ENCODE assay signal across 1 cellular context in genomic region chr19:12792853-12793289, GRCh38.
TF ChIP-seq lines count a peak whose summit lies in the region.

No MANE protein-coding gene starts in this region.

TF ChIP-seq in K562, 482 proteins besides CTCF, POLR2A, EP300 and RAD21 (continues in another document):
- TF ChIP-seq ATF7 (IDR thresholded peaks at IDR 0.05) (no peak), ZBTB33 (CRISPR knock-in tag; IDR thresholded peaks at IDR 0.05) (no peak), CTCFL (IDR thresholded peaks at IDR 0.05; ENCODE audit: borderline replicate concordance, insufficient read depth, low read depth, low read length, poor library complexity, severe bottlenecking) (no peak), NR2C1 (IDR thresholded peaks at IDR 0.05) (peak; percentile 29; the same call in 1 of the 2 replicates), NR2C1 (tag; IDR thresholded peaks at IDR 0.05) (no peak), MYNN (IDR thresholded peaks at IDR 0.05) (0 out of 2 replicates have a peak, but pooled peaks have one; percentile 2), MYNN (CRISPR knock-in tag; IDR thresholded peaks at IDR 0.05) (no peak), ZFP1 (CRISPR knock-in tag; IDR thresholded peaks at IDR 0.05) (no peak), ZNF23 (CRISPR knock-in tag; IDR thresholded peaks at IDR 0.05) (no peak), FOXP1 (CRISPR knock-in tag; IDR thresholded peaks at IDR 0.05) (0 out of 2 replicates have a peak, but pooled peaks have one; percentile 21), ZHX1 (conservative IDR thresholded peaks at IDR 0.05; ENCODE audit: low read length) (no peak), CREB3L1 (IDR thresholded peaks at IDR 0.05; ENCODE audit: borderline replicate concordance, low read depth) (0 out of 2 replicates have a peak, but pooled peaks have one; percentile 0), JUN (IDR thresholded peaks at IDR 0.05; ENCODE audit: borderline replicate concordance, low read depth, low read length) (no peak), JUN (CRISPR knock-in tag; IDR thresholded peaks at IDR 0.05; ENCODE audit: borderline replicate concordance) (peak; percentile 71; the same call in 1 of the 2 replicates), CBX8 (IDR thresholded peaks at IDR 0.05; ENCODE audit: borderline replicate concordance, extremely low read depth, low read depth, low read length, poor library complexity, severe bottlenecking) (no peak), L3MBTL2 (IDR thresholded peaks at IDR 0.05) (0 out of 2 replicates have a peak, but pooled peaks have one; percentile 3), MGA (IDR thresholded peaks at IDR 0.05) (peak; percentile 6; the same call in 1 of the 2 replicates), ZBTB17 (CRISPR knock-in tag; IDR thresholded peaks at IDR 0.05) (no peak), NEUROD1 (IDR thresholded peaks at IDR 0.05; ENCODE audit: borderline replicate concordance, low read depth, low read length, partially characterized antibody) (no peak), SIRT6 (IDR thresholded peaks at IDR 0.05; ENCODE audit: low read depth, low read length) (no peak), STAT5A (IDR thresholded peaks at IDR 0.05; ENCODE audit: borderline replicate concordance, low read length) (no peak), ZNF318 (IDR thresholded peaks at IDR 0.05; ENCODE audit: borderline replicate concordance in 1 of 2, low read depth in 1 of 2) (no peak)
